In the genomic region with DNA sequence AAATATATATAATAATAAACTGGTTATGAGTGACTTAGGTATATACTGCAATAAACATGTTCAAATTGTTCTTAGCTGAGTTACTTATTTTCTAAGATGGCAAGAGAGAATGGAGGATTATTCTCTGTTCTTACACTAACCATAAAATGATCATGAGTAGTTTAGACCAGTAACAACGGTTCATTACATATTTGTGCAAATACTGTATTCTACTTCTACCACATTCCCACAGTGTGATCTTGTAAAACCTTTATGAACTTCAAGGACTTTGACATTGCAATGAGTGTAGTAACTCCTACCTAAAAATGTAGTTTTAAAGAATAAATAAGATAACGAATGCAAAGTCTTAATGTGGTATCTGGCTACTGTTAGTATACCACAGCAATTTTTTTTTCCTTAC, we compare ENCODE assay signal across 3 cellular contexts.
"Had no signal": no experiment of that assay in that cellular context is flagged by ENCODE, and none has a peak within 500 bp of the region (broad histone marks: within the 10 kb centered on the region; RNA-seq: fewer than 3 reads in every experiment).

No MANE protein-coding gene starts in this region.

- H3K4me3 ChIP-seq: GM12878 had no signal

- DNase-seq: GDM1, GF-D8 had no signal

- ATAC-seq: GM12878 had no signal
